Comparison of ENCODE assay signal across 1 cellular context in the genomic region with DNA sequence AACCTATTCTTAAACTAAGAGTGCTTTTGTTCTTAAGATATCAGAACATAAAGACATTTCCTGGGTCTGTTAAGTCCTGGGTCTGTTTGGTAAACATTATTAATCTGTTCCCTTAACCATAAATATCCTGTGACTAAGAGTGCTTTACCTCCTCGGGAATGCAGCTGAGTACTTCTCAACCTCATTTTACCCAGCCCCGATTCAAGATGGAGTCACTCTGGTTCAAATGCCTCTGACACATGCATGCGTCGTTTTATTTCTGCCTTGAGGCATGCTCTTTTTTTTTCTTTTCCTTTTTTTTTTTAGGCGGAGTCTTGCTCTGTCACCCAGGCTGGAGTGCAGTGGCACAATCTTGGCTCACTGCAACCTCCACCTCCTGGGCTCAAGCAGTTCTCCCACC.
A peak's percentile ranks its signal among the peaks of the same experiment; 100 is the strongest.
TF ChIP-seq lines count a peak whose summit lies in the region.

No MANE protein-coding gene starts in this region.

TF ChIP-seq in K562, 482 proteins besides CTCF, POLR2A, EP300 and RAD21 (continued from another document and continues in another):
- TF ChIP-seq, protein P1, sequence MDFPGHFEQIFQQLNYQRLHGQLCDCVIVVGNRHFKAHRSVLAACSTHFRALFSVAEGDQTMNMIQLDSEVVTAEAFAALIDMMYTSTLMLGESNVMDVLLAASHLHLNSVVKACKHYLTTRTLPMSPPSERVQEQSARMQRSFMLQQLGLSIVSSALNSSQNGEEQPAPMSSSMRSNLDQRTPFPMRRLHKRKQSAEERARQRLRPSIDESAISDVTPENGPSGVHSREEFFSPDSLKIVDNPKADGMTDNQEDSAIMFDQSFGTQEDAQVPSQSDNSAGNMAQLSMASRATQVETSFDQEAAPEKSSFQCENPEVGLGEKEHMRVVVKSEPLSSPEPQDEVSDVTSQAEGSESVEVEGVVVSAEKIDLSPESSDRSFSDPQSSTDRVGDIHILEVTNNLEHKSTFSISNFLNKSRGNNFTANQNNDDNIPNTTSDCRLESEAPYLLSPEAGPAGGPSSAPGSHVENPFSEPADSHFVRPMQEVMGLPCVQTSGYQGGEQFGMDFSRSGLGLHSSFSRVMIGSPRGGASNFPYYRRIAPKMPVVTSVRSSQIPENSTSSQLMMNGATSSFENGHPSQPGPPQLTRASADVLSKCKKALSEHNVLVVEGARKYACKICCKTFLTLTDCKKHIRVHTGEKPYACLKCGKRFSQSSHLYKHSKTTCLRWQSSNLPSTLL (IDR thresholded peaks at IDR 0.05): no peak
- TF ChIP-seq MXI1 (IDR thresholded peaks at IDR 0.05; ENCODE audit: low read depth, low read length) (no peak), PHB (CRISPR knock-in tag; IDR thresholded peaks at IDR 0.05) (no peak), SMAD4 (CRISPR knock-in tag; conservative IDR thresholded peaks at IDR 0.05) (peak; percentile 86), NCOA2 (IDR thresholded peaks at IDR 0.05; ENCODE audit: partially characterized antibody in 2 of 2) (no peak), ZNF133 (CRISPR knock-in tag; IDR thresholded peaks at IDR 0.05) (no peak), ATF6 (CRISPR knock-in tag; IDR thresholded peaks at IDR 0.05) (no peak), TAL1 (IDR thresholded peaks at IDR 0.05) (no peak), ETV6 (IDR thresholded peaks at IDR 0.05; ENCODE audit: borderline replicate concordance in 1 of 2, low read depth in 2 of 2, low read length in 1 of 2) (no peak), ETV6 (CRISPR knock-in tag; IDR thresholded peaks at IDR 0.05; ENCODE audit: borderline replicate concordance) (no peak), NELFE (IDR thresholded peaks at IDR 0.05; ENCODE audit: insufficient read depth, insufficient read length) (no peak), TEAD1 (CRISPR knock-in tag; IDR thresholded peaks at IDR 0.05) (peak in 1 of 2 experiments; percentile 74; a peak in 1 of 4 replicates), NONO (IDR thresholded peaks at IDR 0.05; ENCODE audit: low read depth in 2 of 2, low read length in 1 of 2) (no peak), HIVEP1 (CRISPR knock-in tag; IDR thresholded peaks at IDR 0.05) (0 out of 2 replicates have a peak, but pooled peaks have one; percentile 42), PHTF2 (CRISPR knock-in tag; IDR thresholded peaks at IDR 0.05) (no peak), ZNF174 (CRISPR knock-in tag; IDR thresholded peaks at IDR 0.05) (no peak), GMEB1 (CRISPR knock-in tag; IDR thresholded peaks at IDR 0.05) (0 out of 2 replicates have a peak, but pooled peaks have one; percentile 13), SIN3B (IDR thresholded peaks at IDR 0.05; ENCODE audit: low read depth) (no peak), ARID4B (CRISPR knock-in tag; IDR thresholded peaks at IDR 0.05) (no peak), CXXC5 (CRISPR knock-in tag; IDR thresholded peaks at IDR 0.05) (peak; percentile 58), ILF3 (IDR thresholded peaks at IDR 0.05; ENCODE audit: borderline replicate concordance) (no peak), ZNF431 (CRISPR knock-in tag; IDR thresholded peaks at IDR 0.05) (no peak), ZNF57 (CRISPR knock-in tag; IDR thresholded peaks at IDR 0.05) (no peak), NR4A1 (CRISPR knock-in tag; IDR thresholded peaks at IDR 0.05) (no peak), NR4A1 (tag; IDR thresholded peaks at IDR 0.05) (peak; percentile 95), ARNT (IDR thresholded peaks at IDR 0.05) (no peak), ZNF274 (IDR thresholded peaks at IDR 0.05; ENCODE audit: borderline replicate concordance, low read depth, low read length) (no peak), DMBX1 (CRISPR knock-in tag; IDR thresholded peaks at IDR 0.05; ENCODE audit: borderline replicate concordance) (peak; percentile 91), SRF (CRISPR knock-in tag; IDR thresholded peaks at IDR 0.05) (no peak), BRF1 (IDR thresholded peaks at IDR 0.05; ENCODE audit: borderline replicate concordance, extremely low read depth, insufficient read length) (no peak), KAT2B (IDR thresholded peaks at IDR 0.05; ENCODE audit: low read depth, low read length) (no peak), ZNF699 (CRISPR knock-in tag; IDR thresholded peaks at IDR 0.05; ENCODE audit: insufficient replicate concordance) (no peak), ZNF507 (tag; conservative IDR thresholded peaks at IDR 0.05) (no peak), BHLHE40 (IDR thresholded peaks at IDR 0.05; ENCODE audit: low read length) (no peak), U2AF1 (optimal IDR thresholded peaks at IDR 0.05; ENCODE audit: low read depth, low read length) (no peak), CCAR2 (IDR thresholded peaks at IDR 0.05; ENCODE audit: low read depth, low read length) (no peak), TARDBP (IDR thresholded peaks at IDR 0.05) (no peak), ZFP36 (IDR thresholded peaks at IDR 0.05; ENCODE audit: low read depth, low read length, partially characterized antibody) (no peak), STAT5A (IDR thresholded peaks at IDR 0.05; ENCODE audit: borderline replicate concordance, low read length) (no peak), ZNF224 (CRISPR knock-in tag; IDR thresholded peaks at IDR 0.05) (no peak), STAG1 (CRISPR knock-in tag; IDR thresholded peaks at IDR 0.05; ENCODE audit: borderline replicate concordance) (no peak), KLF16 (IDR thresholded peaks at IDR 0.05) (no peak)
- TF ChIP-seq, protein P2, sequence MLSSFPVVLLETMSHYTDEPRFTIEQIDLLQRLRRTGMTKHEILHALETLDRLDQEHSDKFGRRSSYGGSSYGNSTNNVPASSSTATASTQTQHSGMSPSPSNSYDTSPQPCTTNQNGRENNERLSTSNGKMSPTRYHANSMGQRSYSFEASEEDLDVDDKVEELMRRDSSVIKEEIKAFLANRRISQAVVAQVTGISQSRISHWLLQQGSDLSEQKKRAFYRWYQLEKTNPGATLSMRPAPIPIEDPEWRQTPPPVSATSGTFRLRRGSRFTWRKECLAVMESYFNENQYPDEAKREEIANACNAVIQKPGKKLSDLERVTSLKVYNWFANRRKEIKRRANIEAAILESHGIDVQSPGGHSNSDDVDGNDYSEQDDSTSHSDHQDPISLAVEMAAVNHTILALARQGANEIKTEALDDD (IDR thresholded peaks at IDR 0.05): no peak
- TF ChIP-seq, protein P3, sequence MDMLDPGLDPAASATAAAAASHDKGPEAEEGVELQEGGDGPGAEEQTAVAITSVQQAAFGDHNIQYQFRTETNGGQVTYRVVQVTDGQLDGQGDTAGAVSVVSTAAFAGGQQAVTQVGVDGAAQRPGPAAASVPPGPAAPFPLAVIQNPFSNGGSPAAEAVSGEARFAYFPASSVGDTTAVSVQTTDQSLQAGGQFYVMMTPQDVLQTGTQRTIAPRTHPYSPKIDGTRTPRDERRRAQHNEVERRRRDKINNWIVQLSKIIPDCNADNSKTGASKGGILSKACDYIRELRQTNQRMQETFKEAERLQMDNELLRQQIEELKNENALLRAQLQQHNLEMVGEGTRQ (CRISPR knock-in tag; IDR thresholded peaks at IDR 0.05): no peak
- TF ChIP-seq, protein P4, sequence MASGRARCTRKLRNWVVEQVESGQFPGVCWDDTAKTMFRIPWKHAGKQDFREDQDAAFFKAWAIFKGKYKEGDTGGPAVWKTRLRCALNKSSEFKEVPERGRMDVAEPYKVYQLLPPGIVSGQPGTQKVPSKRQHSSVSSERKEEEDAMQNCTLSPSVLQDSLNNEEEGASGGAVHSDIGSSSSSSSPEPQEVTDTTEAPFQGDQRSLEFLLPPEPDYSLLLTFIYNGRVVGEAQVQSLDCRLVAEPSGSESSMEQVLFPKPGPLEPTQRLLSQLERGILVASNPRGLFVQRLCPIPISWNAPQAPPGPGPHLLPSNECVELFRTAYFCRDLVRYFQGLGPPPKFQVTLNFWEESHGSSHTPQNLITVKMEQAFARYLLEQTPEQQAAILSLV (tag; IDR thresholded peaks at IDR 0.05): peak; percentile 84
- TF ChIP-seq, protein P5, sequence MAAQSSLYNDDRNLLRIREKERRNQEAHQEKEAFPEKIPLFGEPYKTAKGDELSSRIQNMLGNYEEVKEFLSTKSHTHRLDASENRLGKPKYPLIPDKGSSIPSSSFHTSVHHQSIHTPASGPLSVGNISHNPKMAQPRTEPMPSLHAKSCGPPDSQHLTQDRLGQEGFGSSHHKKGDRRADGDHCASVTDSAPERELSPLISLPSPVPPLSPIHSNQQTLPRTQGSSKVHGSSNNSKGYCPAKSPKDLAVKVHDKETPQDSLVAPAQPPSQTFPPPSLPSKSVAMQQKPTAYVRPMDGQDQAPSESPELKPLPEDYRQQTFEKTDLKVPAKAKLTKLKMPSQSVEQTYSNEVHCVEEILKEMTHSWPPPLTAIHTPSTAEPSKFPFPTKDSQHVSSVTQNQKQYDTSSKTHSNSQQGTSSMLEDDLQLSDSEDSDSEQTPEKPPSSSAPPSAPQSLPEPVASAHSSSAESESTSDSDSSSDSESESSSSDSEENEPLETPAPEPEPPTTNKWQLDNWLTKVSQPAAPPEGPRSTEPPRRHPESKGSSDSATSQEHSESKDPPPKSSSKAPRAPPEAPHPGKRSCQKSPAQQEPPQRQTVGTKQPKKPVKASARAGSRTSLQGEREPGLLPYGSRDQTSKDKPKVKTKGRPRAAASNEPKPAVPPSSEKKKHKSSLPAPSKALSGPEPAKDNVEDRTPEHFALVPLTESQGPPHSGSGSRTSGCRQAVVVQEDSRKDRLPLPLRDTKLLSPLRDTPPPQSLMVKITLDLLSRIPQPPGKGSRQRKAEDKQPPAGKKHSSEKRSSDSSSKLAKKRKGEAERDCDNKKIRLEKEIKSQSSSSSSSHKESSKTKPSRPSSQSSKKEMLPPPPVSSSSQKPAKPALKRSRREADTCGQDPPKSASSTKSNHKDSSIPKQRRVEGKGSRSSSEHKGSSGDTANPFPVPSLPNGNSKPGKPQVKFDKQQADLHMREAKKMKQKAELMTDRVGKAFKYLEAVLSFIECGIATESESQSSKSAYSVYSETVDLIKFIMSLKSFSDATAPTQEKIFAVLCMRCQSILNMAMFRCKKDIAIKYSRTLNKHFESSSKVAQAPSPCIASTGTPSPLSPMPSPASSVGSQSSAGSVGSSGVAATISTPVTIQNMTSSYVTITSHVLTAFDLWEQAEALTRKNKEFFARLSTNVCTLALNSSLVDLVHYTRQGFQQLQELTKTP (IDR thresholded peaks at IDR 0.05; ENCODE audit: low read depth in 1 of 2, partially characterized antibody in 2 of 2): no peak
- TF ChIP-seq, protein P6, sequence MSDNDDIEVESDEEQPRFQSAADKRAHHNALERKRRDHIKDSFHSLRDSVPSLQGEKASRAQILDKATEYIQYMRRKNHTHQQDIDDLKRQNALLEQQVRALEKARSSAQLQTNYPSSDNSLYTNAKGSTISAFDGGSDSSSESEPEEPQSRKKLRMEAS (CRISPR knock-in tag; IDR thresholded peaks at IDR 0.05): no peak
- TF ChIP-seq, protein P7, sequence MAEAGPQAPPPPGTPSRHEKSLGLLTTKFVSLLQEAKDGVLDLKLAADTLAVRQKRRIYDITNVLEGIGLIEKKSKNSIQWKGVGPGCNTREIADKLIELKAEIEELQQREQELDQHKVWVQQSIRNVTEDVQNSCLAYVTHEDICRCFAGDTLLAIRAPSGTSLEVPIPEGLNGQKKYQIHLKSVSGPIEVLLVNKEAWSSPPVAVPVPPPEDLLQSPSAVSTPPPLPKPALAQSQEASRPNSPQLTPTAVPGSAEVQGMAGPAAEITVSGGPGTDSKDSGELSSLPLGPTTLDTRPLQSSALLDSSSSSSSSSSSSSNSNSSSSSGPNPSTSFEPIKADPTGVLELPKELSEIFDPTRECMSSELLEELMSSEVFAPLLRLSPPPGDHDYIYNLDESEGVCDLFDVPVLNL (CRISPR knock-in tag; IDR thresholded peaks at IDR 0.05; ENCODE audit: low read depth): no peak
